In genomic region chrX:110215411-110215810, GRCh38 we compare ENCODE assay signal across 20 cellular contexts.
"Had no signal": no experiment of that assay in that cellular context is flagged by ENCODE, and none has a peak within 500 bp of the region (broad histone marks: within the 10 kb centered on the region; RNA-seq: fewer than 3 reads in every experiment).

No MANE protein-coding gene starts in this region.

- H3K4me3 Mint-ChIP-seq: activated CD8-positive, alpha-beta T cell treated with anti-CD3 and anti-CD28 coated beads, Interleukin-2, amount 10 ng/mL, durations not matched to agents 7 days and 5 days; activated naive CD4-positive, alpha-beta T cell treated with anti-CD3 and anti-CD28 coated beads for 36 hours; activated naive CD8-positive, alpha-beta T cell; activated T-cell treated with anti-CD3 and anti-CD28 coated beads, Interleukin-2, amount 50 U/mL, for 24 hours; T-helper 1 cell treated with Interleukin-12 subunit alpha and Interleukin-12 subunit beta and Interleukin-4 antibody, amounts not matched to agents 30 μg/mL and 1 μg/mL, for 36 hours had no signal

- ATAC-seq: activated CD4-positive, CD25-positive, alpha-beta regulatory T cell treated with anti-CD3 and anti-CD28 coated beads, Interleukin-2, amount 50 U/mL, for 24 hours; activated CD8-positive, alpha-beta T cell treated with anti-CD3 and anti-CD28 coated beads, Interleukin-2, amount 10 ng/mL, durations not matched to agents 7 days and 5 days had no signal

- H3K27ac Mint-ChIP-seq: activated CD8-positive, alpha-beta T cell treated with anti-CD3 and anti-CD28 coated beads, Interleukin-2, amount 10 ng/mL, durations not matched to agents 7 days and 5 days; activated naive CD4-positive, alpha-beta T cell treated with anti-CD3 and anti-CD28 coated beads for 36 hours; activated naive CD8-positive, alpha-beta T cell; activated T-cell treated with anti-CD3 and anti-CD28 coated beads, Interleukin-2, amount 50 U/mL, for 24 hours; T-helper 1 cell treated with Interleukin-12 subunit alpha and Interleukin-12 subunit beta and Interleukin-4 antibody, amounts not matched to agents 30 μg/mL and 1 μg/mL, for 36 hours had no signal

- H3K9me3 ChIP-seq: breast epithelium, Peyer's patch, SJSA1 had no signal

- H3K27me3 Mint-ChIP-seq: activated naive CD8-positive, alpha-beta T cell had no signal

- H3K36me3 ChIP-seq: breast epithelium, Peyer's patch, SJSA1 had no signal

- H3K4me1 ChIP-seq: breast epithelium, Peyer's patch had no signal

- DNase-seq: activated CD4-positive, alpha-beta T cell treated with anti-CD3 and anti-CD28 coated beads for 4 hours; activated CD8-positive, alpha-beta T cell treated with anti-CD3 and anti-CD28 coated beads, Interleukin-2, amount 10 ng/mL, durations not matched to agents 7 days and 5 days; activated effector memory CD4-positive, alpha-beta T cell treated with anti-CD3 and anti-CD28 coated beads, Interleukin-2, amount 50 U/mL, for 16 hours; activated naive CD4-positive, alpha-beta T cell treated with anti-CD3 and anti-CD28 coated beads for 36 hours; activated T-cell treated with anti-CD3 and anti-CD28 coated beads, Interleukin-2, amount 50 U/mL, for 24 hours; amygdala; caudate nucleus; MM.1S; NCI-H1105 treated with DMSO at 0.1 percent for 48 hours; NCI-H1436 treated with DMSO at 0.1 percent for 48 hours; NCI-H187; NCI-H2081; NCI-H510A treated with DMSO at 0.1 percent for 48 hours; Peyer's patch; SHP77 had no signal

- H3K4me3 ChIP-seq: breast epithelium, Peyer's patch, SJSA1 had no signal

- H3K9me3 Mint-ChIP-seq: activated naive CD4-positive, alpha-beta T cell treated with anti-CD3 and anti-CD28 coated beads for 36 hours; activated T-cell treated with anti-CD3 and anti-CD28 coated beads, Interleukin-2, amount 50 U/mL, for 24 hours; T-helper 1 cell treated with Interleukin-12 subunit alpha and Interleukin-12 subunit beta and Interleukin-4 antibody, amounts not matched to agents 30 μg/mL and 1 μg/mL, for 36 hours had no signal

- H3K27ac ChIP-seq: breast epithelium, Peyer's patch, SJSA1 had no signal

- H3K27me3 ChIP-seq: Peyer's patch, SJSA1 had no signal
